25 cellular contexts compared by ENCODE assay signal in genomic region chr3:120306519-120307455, GRCh38. TPM values are rescaled to one million over a fixed set of nuclear protein-coding genes. Genes with fewer than 3 reads are reported as not detected.
DNase-seq lines count a peak whose midpoint lies in the region; ATAC-seq, FAIRE-seq and TF ChIP-seq lines count a peak whose summit lies in the region.
"Had no signal": no experiment of that assay in that cellular context is flagged by ENCODE, and none has a peak within 500 bp of the region (broad histone marks: within the 10 kb centered on the region; RNA-seq: fewer than 3 reads in every experiment).

No MANE protein-coding gene starts in this region.

- no peak overlapping the region for H3K9ac ChIP-seq in kidney (ENCODE audit: low read length in 2 of 2)

- H3K36me3 Mint-ChIP-seq in stimulated activated memory B cell treated with anti-CD40 and anti-IgM and Interleukin-4, amounts not matched to agents 10 μg/mL and 1 μg/mL and 100 μg/mL, for 72 hours: no peaks in the 10 kb centered on the region

- H3K9me3 ChIP-seq in kidney (ENCODE audit: control insufficient read depth in 1 of 2, low read length in 2 of 2): no peaks in the 10 kb centered on the region

- no peak overlapping the region for H3K4me3 Mint-ChIP-seq in stimulated activated naive CD8-positive, alpha-beta T cell treated with anti-CD3 and anti-CD28 coated beads, Interleukin-15, amount 100 ng/mL, for 72 hours
- no peak overlapping the region for H3K4me3 Mint-ChIP-seq in stimulated activated memory B cell treated with anti-CD40 and anti-IgM and Interleukin-4, amounts not matched to agents 10 μg/mL and 1 μg/mL and 100 μg/mL, for 72 hours
- H3K4me3 Mint-ChIP-seq: H9, HFFc6 had no signal

- H3K4me1 ChIP-seq in kidney (ENCODE audit: control insufficient read depth in 1 of 2, insufficient read depth in 1 of 2, low read depth in 1 of 2, low read length in 2 of 2): peaks cover 0 to 5% of the 10 kb centered on the region in 2 donors

- no peak overlapping the region for H3K27ac Mint-ChIP-seq in stimulated activated naive CD8-positive, alpha-beta T cell treated with anti-CD3 and anti-CD28 coated beads, Interleukin-15, amount 100 ng/mL, for 72 hours
- H3K27ac Mint-ChIP-seq in stimulated activated memory B cell treated with anti-CD40 and anti-IgM and Interleukin-4, amounts not matched to agents 10 μg/mL and 1 μg/mL and 100 μg/mL, for 72 hours: no peak overlapping the region
- H3K27ac Mint-ChIP-seq: H9, HFFc6 had no signal

- peak; percentile 46 for ATAC-seq in stimulated activated naive CD8-positive, alpha-beta T cell treated with anti-CD3 and anti-CD28 coated beads, Interleukin-15, amount 100 ng/mL, for 72 hours
- no peak for ATAC-seq in stimulated activated naive CD8-positive, alpha-beta T cell treated with anti-CD3 and anti-CD28 coated beads, Interleukin-15, Interleukin-2, amounts not matched to agents 100 U/mL and 50 U/mL, for 24 hours
- peak; percentile 57 for ATAC-seq in stimulated activated memory B cell treated with anti-CD40 and anti-IgM and Interleukin-4, amounts not matched to agents 10 μg/mL and 1 μg/mL and 100 μg/mL, for 72 hours
- ATAC-seq in HG03520 (IDR thresholded peaks at IDR 0.05; ENCODE audit: unreplicated experiment): no peak
- ATAC-seq in HG03095 (IDR thresholded peaks at IDR 0.05; ENCODE audit: unreplicated experiment): no peak
- ATAC-seq: Panc1 had no signal

- no peak overlapping the region for H3K4me3 ChIP-seq in kidney (ENCODE audit: low read length in 2 of 2)

- no peaks in the 10 kb centered on the region for H3K36me3 ChIP-seq in kidney (ENCODE audit: control insufficient read depth in 1 of 2, insufficient read depth in 2 of 2, low read length in 2 of 2)

- intact Hi-C loops in kidney (cut with DNase I): no loop called here

- H3K27me3 Mint-ChIP-seq in stimulated activated naive CD8-positive, alpha-beta T cell treated with anti-CD3 and anti-CD28 coated beads, Interleukin-15, amount 100 ng/mL, for 72 hours: peaks cover 7% of the 10 kb centered on the region
- no peaks in the 10 kb centered on the region for H3K27me3 Mint-ChIP-seq in stimulated activated memory B cell treated with anti-CD40 and anti-IgM and Interleukin-4, amounts not matched to agents 10 μg/mL and 1 μg/mL and 100 μg/mL, for 72 hours

- H3K4me1 Mint-ChIP-seq in stimulated activated naive CD8-positive, alpha-beta T cell treated with anti-CD3 and anti-CD28 coated beads, Interleukin-15, amount 100 ng/mL, for 72 hours: no peaks in the 10 kb centered on the region
- no peaks in the 10 kb centered on the region for H3K4me1 Mint-ChIP-seq in stimulated activated memory B cell treated with anti-CD40 and anti-IgM and Interleukin-4, amounts not matched to agents 10 μg/mL and 1 μg/mL and 100 μg/mL, for 72 hours

- FAIRE-seq in kidney (lab: Jason Lieb, UNC): no peak
- FAIRE-seq: GM12892 had no signal

- no peak for DNase-seq in stimulated activated naive CD8-positive, alpha-beta T cell treated with anti-CD3 and anti-CD28 coated beads, Interleukin-15, amount 100 ng/mL, for 72 hours
- no peak for DNase-seq in stimulated activated naive CD8-positive, alpha-beta T cell treated with anti-CD3 and anti-CD28 coated beads, Interleukin-15, Interleukin-2, amounts not matched to agents 100 U/mL and 50 U/mL, for 24 hours
- DNase-seq in kidney (peak; percentile 70), GM20000 (ENCODE audit: low spot score) (no peak)
- DNase-seq: Calu3, DMS79 treated with DMSO at 0.1 percent for 48 hours, GF-D8, H9, HFFc6, NCI-H1048, NCI-H1417, NCI-H1694 treated with DMSO at 0.1 percent for 48 hours, NCI-H2081 treated with DMSO at 0.1 percent for 48 hours, NCI-H2171, NCI-H226, NCI-H510A, NCI-H69, SHP77 had no signal

- H3K27ac ChIP-seq in kidney (ENCODE audit: low read depth in 2 of 2, low read length in 2 of 2): no peak overlapping the region
- H3K27ac ChIP-seq: HL-60, RWPE1 had no signal

- TF ChIP-seq CTCF in kidney (IDR thresholded peaks at IDR 0.05; ENCODE audit: borderline replicate concordance, extremely low read depth, insufficient read depth) (no peak), GM20000 (IDR thresholded peaks at IDR 0.05; ENCODE audit: extremely low read depth, missing control alignments) (no peak)

- H3K9me3 Mint-ChIP-seq in stimulated activated naive CD8-positive, alpha-beta T cell treated with anti-CD3 and anti-CD28 coated beads, Interleukin-15, amount 100 ng/mL, for 72 hours: peaks cover 0 to 8% of the 10 kb centered on the region in 2 donors
- no peaks in the 10 kb centered on the region for H3K9me3 Mint-ChIP-seq in stimulated activated memory B cell treated with anti-CD40 and anti-IgM and Interleukin-4, amounts not matched to agents 10 μg/mL and 1 μg/mL and 100 μg/mL, for 72 hours
- H3K9me3 Mint-ChIP-seq: HFFc6 had no signal

RNA-seq across cellular contexts. Expression of gene GPR156, which starts 21.8 kb away (rescaled TPM):
- 0.50 TPM for total RNA-seq in kidney
- polyA plus RNA-seq in kidney (ENCODE audit: insufficient read depth, low read depth, low replicate concordance): 0.17 TPM

RNA-seq across cellular contexts. Expression of gene LRRC58, which starts 42.4 kb away (rescaled TPM):
- total RNA-seq in kidney: 23.1 TPM
- 6.4 TPM for polyA plus RNA-seq in kidney (ENCODE audit: insufficient read depth, low read depth, low replicate concordance)

Comparison
In these comparisons a context has a peak if more than half of its experiments do, and no peak if none do; other contexts are left out.
1. ATAC-seq: peak in stimulated activated naive CD8-positive, alpha-beta T cell treated with anti-CD3 and anti-CD28 coated beads, Interleukin-15, amount 100 ng/mL, for 72 hours (single experiment) and stimulated activated memory B cell treated with anti-CD40 and anti-IgM and Interleukin-4, amounts not matched to agents 10 μg/mL and 1 μg/mL and 100 μg/mL, for 72 hours (single experiment); none in stimulated activated naive CD8-positive, alpha-beta T cell treated with anti-CD3 and anti-CD28 coated beads, Interleukin-15, Interleukin-2, amounts not matched to agents 100 U/mL and 50 U/mL, for 24 hours (single experiment), HG03520 (single experiment) and HG03095 (single experiment).